ENCODE assay signal across 24 cellular contexts in the genomic region with DNA sequence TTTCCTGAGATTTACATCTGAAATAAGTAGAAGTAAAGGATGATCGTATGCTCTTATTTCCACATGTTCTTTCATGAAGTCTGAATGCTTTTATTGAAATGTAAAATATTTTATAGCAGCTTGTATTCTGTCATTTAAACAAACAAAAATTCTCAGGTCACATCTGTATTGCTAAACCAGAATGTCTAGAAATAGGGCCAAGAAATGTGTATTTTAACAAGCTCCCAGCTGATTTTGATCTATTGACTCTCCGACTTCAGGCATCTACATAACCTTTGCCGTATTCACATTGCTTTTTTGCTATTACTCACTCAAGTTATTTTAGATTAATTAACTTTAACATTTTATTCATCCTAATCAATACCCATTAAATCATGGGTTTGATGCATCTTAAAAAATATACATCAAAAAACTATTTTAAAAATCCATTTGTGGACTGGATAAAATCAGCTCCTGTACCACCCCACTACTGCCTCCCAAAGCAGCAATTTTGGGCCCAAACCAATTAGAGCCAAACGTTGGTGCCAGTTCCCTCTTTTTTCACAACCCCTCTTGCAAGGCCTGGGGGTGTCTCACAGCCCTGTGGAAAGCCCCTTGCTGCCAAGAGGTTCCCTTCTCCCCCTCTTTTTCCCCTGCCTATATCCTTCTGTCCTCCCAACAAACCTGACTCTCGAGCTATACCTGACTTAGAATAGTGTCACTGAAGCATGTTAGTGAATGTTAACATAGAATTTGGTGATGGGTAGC. TPM values are rescaled to one million over a fixed set of nuclear protein-coding genes. Genes with fewer than 3 reads are reported as not detected.
DNase-seq lines count a peak whose midpoint lies in the region; ATAC-seq lines count a peak whose summit lies in the region.
"Had no signal": no experiment of that assay in that cellular context is flagged by ENCODE, and none has a peak within 500 bp of the region (broad histone marks: within the 10 kb centered on the region; RNA-seq: fewer than 3 reads in every experiment).

No MANE protein-coding gene starts in this region.

- peaks cover 11% of the 10 kb centered on the region for H3K9me3 Mint-ChIP-seq in activated naive CD4-positive, alpha-beta T cell treated with anti-CD3 and anti-CD28 coated beads, Interleukin-2, amount 10 ng/mL, durations not matched to agents 7 days and 5 days
- H3K9me3 Mint-ChIP-seq in T-cell: no peaks in the 10 kb centered on the region
- peaks cover 8% of the 10 kb centered on the region for H3K9me3 Mint-ChIP-seq in activated naive CD8-positive, alpha-beta T cell treated with anti-CD3 and anti-CD28 coated beads, Interleukin-2, amount 50 U/mL, for 24 hours
- H3K9me3 Mint-ChIP-seq in stimulated activated memory B cell treated with anti-CD40 and anti-IgM and Interleukin-4, amounts not matched to agents 10 μg/mL and 1 μg/mL and 100 μg/mL, for 72 hours: no peaks in the 10 kb centered on the region
- H3K9me3 Mint-ChIP-seq: stimulated activated naive B cell treated with anti-CD40 and anti-IgM and Interleukin-4, amounts not matched to agents 10 μg/mL and 1 μg/mL and 100 μg/mL, for 72 hours; WTC11 had no signal

- no peaks in the 10 kb centered on the region for H3K27me3 Mint-ChIP-seq in activated naive CD4-positive, alpha-beta T cell treated with anti-CD3 and anti-CD28 coated beads, Interleukin-2, amount 10 ng/mL, durations not matched to agents 7 days and 5 days
- H3K27me3 Mint-ChIP-seq in T-cell: no peaks in the 10 kb centered on the region
- peaks cover 2% of the 10 kb centered on the region for H3K27me3 Mint-ChIP-seq in activated naive CD8-positive, alpha-beta T cell treated with anti-CD3 and anti-CD28 coated beads, Interleukin-2, amount 50 U/mL, for 24 hours
- no peaks in the 10 kb centered on the region for H3K27me3 Mint-ChIP-seq in stimulated activated memory B cell treated with anti-CD40 and anti-IgM and Interleukin-4, amounts not matched to agents 10 μg/mL and 1 μg/mL and 100 μg/mL, for 72 hours

- peak overlapping the region; percentile 88 for H3K27ac Mint-ChIP-seq in activated naive CD4-positive, alpha-beta T cell treated with anti-CD3 and anti-CD28 coated beads, Interleukin-2, amount 10 ng/mL, durations not matched to agents 7 days and 5 days
- H3K27ac Mint-ChIP-seq in T-cell: peak overlapping the region; percentile 59 to 77
- H3K27ac Mint-ChIP-seq in activated naive CD8-positive, alpha-beta T cell treated with anti-CD3 and anti-CD28 coated beads, Interleukin-2, amount 50 U/mL, for 24 hours: peak overlapping the region; percentile 89
- H3K27ac Mint-ChIP-seq in stimulated activated memory B cell treated with anti-CD40 and anti-IgM and Interleukin-4, amounts not matched to agents 10 μg/mL and 1 μg/mL and 100 μg/mL, for 72 hours: peak overlapping the region; percentile 36
- H3K27ac Mint-ChIP-seq: stimulated activated naive B cell treated with anti-CD40 and anti-IgM and Interleukin-4, amounts not matched to agents 10 μg/mL and 1 μg/mL and 100 μg/mL, for 72 hours had no signal

- DNase-seq in activated naive CD4-positive, alpha-beta T cell treated with anti-CD3 and anti-CD28 coated beads, Interleukin-2, amount 10 ng/mL, durations not matched to agents 7 days and 5 days: no peak
- no peak for DNase-seq in activated naive CD4-positive, alpha-beta T cell treated with anti-CD3 and anti-CD28 coated beads, Interleukin-2, amount 50 U/mL, for 16 hours
- DNase-seq in T-cell (no peak), mesenteric fat pad (ENCODE audit: low spot score) (no peak), hypothalamus (lab: John Stamatoyannopoulos, UW) (no peak)
- no peak for DNase-seq in activated naive CD8-positive, alpha-beta T cell treated with anti-CD3 and anti-CD28 coated beads, Interleukin-2, amount 50 U/mL, for 24 hours
- DNase-seq: activated gamma-delta T cell, foreskin melanocyte, hippocampal formation, islet precursor cell, lower lobe of right lung, NCI-H1092 treated with DMSO at 0.1 percent for 48 hours, NCI-H2081, NCI-H446, SJCRH30 had no signal

- ATAC-seq in T-cell (replicated peaks in 1 of 4) (no peak), GM21526 (IDR thresholded peaks at IDR 0.05; ENCODE audit: low FRiP score, unreplicated experiment) (no peak)
- no peak for ATAC-seq in activated naive CD8-positive, alpha-beta T cell treated with anti-CD3 and anti-CD28 coated beads, Interleukin-2, amount 50 U/mL, for 24 hours
- ATAC-seq in stimulated activated memory B cell treated with anti-CD40 and anti-IgM and Interleukin-4, amounts not matched to agents 10 μg/mL and 1 μg/mL and 100 μg/mL, for 72 hours: no peak
- ATAC-seq: esophagus mucosa, HCT116, Panc1, WTC11 had no signal

- peaks cover 77% of the 10 kb centered on the region for H3K4me1 Mint-ChIP-seq in activated naive CD4-positive, alpha-beta T cell treated with anti-CD3 and anti-CD28 coated beads, Interleukin-2, amount 10 ng/mL, durations not matched to agents 7 days and 5 days
- peaks cover 28 to 52% (median 36%) of the 10 kb centered on the region in 3 donors for H3K4me1 Mint-ChIP-seq in T-cell
- peaks cover 77% of the 10 kb centered on the region for H3K4me1 Mint-ChIP-seq in activated naive CD8-positive, alpha-beta T cell treated with anti-CD3 and anti-CD28 coated beads, Interleukin-2, amount 50 U/mL, for 24 hours
- peaks cover 13% of the 10 kb centered on the region for H3K4me1 Mint-ChIP-seq in stimulated activated memory B cell treated with anti-CD40 and anti-IgM and Interleukin-4, amounts not matched to agents 10 μg/mL and 1 μg/mL and 100 μg/mL, for 72 hours
- H3K4me1 Mint-ChIP-seq: CD14-positive monocyte had no signal

- H3K36me3 Mint-ChIP-seq in activated naive CD4-positive, alpha-beta T cell treated with anti-CD3 and anti-CD28 coated beads, Interleukin-2, amount 10 ng/mL, durations not matched to agents 7 days and 5 days: peaks cover 27% of the 10 kb centered on the region
- H3K36me3 Mint-ChIP-seq in T-cell: no peaks in the 10 kb centered on the region
- peaks cover 10% of the 10 kb centered on the region for H3K36me3 Mint-ChIP-seq in activated naive CD8-positive, alpha-beta T cell treated with anti-CD3 and anti-CD28 coated beads, Interleukin-2, amount 50 U/mL, for 24 hours (ENCODE audit: low read depth)
- no peaks in the 10 kb centered on the region for H3K36me3 Mint-ChIP-seq in stimulated activated memory B cell treated with anti-CD40 and anti-IgM and Interleukin-4, amounts not matched to agents 10 μg/mL and 1 μg/mL and 100 μg/mL, for 72 hours
- H3K36me3 Mint-ChIP-seq: CD14-positive monocyte; stimulated activated naive B cell treated with anti-CD40 and anti-IgM and Interleukin-4, amounts not matched to agents 10 μg/mL and 1 μg/mL and 100 μg/mL, for 72 hours; WTC11 had no signal

- CTCF ChIA-PET in activated naive CD4-positive, alpha-beta T cell treated with anti-CD3 and anti-CD28 coated beads, Interleukin-2, amount 10 ng/mL, durations not matched to agents 7 days and 5 days (lab: Charles Lee): interaction anchor here (0.6 to 4.2 kb wide), 17 partner anchors 13 to 295 kb away, joined by 3 to 36 read pairs (median 4); a partner anchor contains a TSS
- CTCF ChIA-PET in T-cell (lab: Charles Lee): no interaction called here

- POLR2A ChIA-PET in T-cell (lab: Charles Lee): interaction anchor here in 1 of 2 donors (0.7 kb wide), 1 partner anchor 29 kb away, joined by 3 read pairs; no protein-coding TSS in a partner anchor

- no peak overlapping the region for H3K4me3 Mint-ChIP-seq in activated naive CD4-positive, alpha-beta T cell treated with anti-CD3 and anti-CD28 coated beads, Interleukin-2, amount 10 ng/mL, durations not matched to agents 7 days and 5 days
- peak overlapping the region in 1 of 3 donors; percentile 24 for H3K4me3 Mint-ChIP-seq in T-cell
- H3K4me3 Mint-ChIP-seq in activated naive CD8-positive, alpha-beta T cell treated with anti-CD3 and anti-CD28 coated beads, Interleukin-2, amount 50 U/mL, for 24 hours: no peak overlapping the region
- no peak overlapping the region for H3K4me3 Mint-ChIP-seq in stimulated activated memory B cell treated with anti-CD40 and anti-IgM and Interleukin-4, amounts not matched to agents 10 μg/mL and 1 μg/mL and 100 μg/mL, for 72 hours
- H3K4me3 Mint-ChIP-seq: CD14-positive monocyte, WTC11 had no signal

RNA-seq across cellular contexts. Expression of a gene that starts 34.5 kb away (rescaled TPM):
- total RNA-seq in T-cell (1 to 10 TPM; 3.3 to 5.8 (median 5.4) TPM), mesenteric fat pad (0.29 TPM)
- total RNA-seq: esophagus mucosa, lower lobe of right lung, pulmonary artery endothelial cell, WTC11 had no signal

Comparison
In these comparisons a context has a peak if more than half of its experiments do, and no peak if none do; other contexts are left out.
1. H3K27ac Mint-ChIP-seq: peak in every context shown above with its lines; median percentile 89 in activated naive CD8-positive, alpha-beta T cell treated with anti-CD3 and anti-CD28 coated beads, Interleukin-2, amount 50 U/mL, for 24 hours; 88 in activated naive CD4-positive, alpha-beta T cell treated with anti-CD3 and anti-CD28 coated beads, Interleukin-2, amount 10 ng/mL, durations not matched to agents 7 days and 5 days; 68 in T-cell; 36 in stimulated activated memory B cell treated with anti-CD40 and anti-IgM and Interleukin-4, amounts not matched to agents 10 μg/mL and 1 μg/mL and 100 μg/mL, for 72 hours.